Comparison of ENCODE assay signal across 1 cellular context in genomic region chr13:46686171-46686570, GRCh38.
TF ChIP-seq lines count a peak whose summit lies in the region.

No MANE protein-coding gene starts in this region.

TF ChIP-seq in HepG2, 621 proteins besides CTCF, POLR2A, EP300 and RAD21 (continued from another document):
- no peak for TF ChIP-seq ELK4 (CRISPR knock-in tag; IDR thresholded peaks at IDR 0.05; ENCODE audit: borderline replicate concordance)
